ENCODE assay signal across 15 cellular contexts in the genomic region with DNA sequence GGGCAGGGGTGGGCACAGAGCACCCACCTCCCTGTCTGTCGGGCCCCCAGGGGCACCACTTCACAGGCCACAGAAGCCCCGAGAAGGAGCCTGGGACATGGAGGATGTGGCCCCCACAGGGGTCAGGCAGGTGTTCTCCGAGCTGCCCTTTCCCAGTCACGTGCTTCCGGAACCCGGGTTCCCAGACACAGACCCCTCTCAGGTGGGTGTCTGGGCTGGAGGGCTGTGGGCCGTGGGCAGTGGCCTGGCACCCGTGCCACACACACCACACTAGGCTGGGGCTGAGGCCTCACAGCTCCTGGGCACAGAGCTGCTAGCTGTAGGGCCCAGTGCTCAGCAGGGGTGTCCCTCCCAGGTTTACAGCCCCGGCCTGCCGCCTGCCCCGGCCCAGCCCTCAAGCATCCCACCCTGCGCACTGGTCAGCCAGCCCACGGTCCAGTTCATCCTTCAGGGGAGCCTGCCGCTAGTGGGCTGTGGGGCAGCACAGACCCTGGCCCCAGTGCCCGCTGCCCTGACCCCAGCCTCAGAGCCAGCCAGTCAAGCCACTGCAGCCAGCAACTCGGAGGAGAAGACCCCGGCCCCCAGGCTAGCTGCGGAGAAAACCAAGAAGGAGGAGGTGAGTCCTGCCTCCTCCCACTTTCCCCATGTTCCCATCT. TPM values are rescaled to one million over a fixed set of nuclear protein-coding genes. Genes with fewer than 3 reads are reported as not detected.
A peak's percentile ranks its signal among the peaks of the same experiment; 100 is the strongest.
DNase-seq lines count a peak whose midpoint lies in the region; ATAC-seq, FAIRE-seq and TF ChIP-seq lines count a peak whose summit lies in the region.
"Had no signal": no experiment of that assay in that cellular context is flagged by ENCODE, and none has a peak within 500 bp of the region (broad histone marks: within the 10 kb centered on the region; RNA-seq: fewer than 3 reads in every experiment).

No MANE protein-coding gene starts in this region.

- peaks cover 3 to 63% of the 10 kb centered on the region in 2 experiments for H3K4me1 ChIP-seq in K562 (replicated peaks in 1 of 2; ENCODE audit: control insufficient read depth in 2 of 2, insufficient read depth in 2 of 2, low read length in 2 of 2)

- peak; percentile 58 for DNase-seq in activated CD4-positive, alpha-beta T cell treated with anti-CD3 and anti-CD28 coated beads, Interleukin-2, amount 10 ng/mL, durations not matched to agents 24 days and 14 days
- DNase-seq in activated CD4-positive, alpha-beta T cell treated with anti-CD3 and anti-CD28 coated beads, Interleukin-2, amount 10 ng/mL, durations not matched to agents 7 days and 5 days = no peak
- DNase-seq in K562 (ENCODE audit: extremely low read depth in 1 of 4, low spot score in 3 of 4) (no peak), neural crest cell (ENCODE audit: low read depth, low spot score) (no peak), DMS 273 (lab: John Stamatoyannopoulos, UW; ENCODE audit: unreplicated experiment) (no peak)
- DNase-seq: 8988T, H7, NCI-H1105, NCI-H1694 treated with DMSO at 0.1 percent for 48 hours, NCI-H345, PC-3 had no signal

- H3K36me3 ChIP-seq in K562 (ENCODE audit: control insufficient read depth, insufficient read depth, low read length) = peaks cover 98% of the 10 kb centered on the region; the same call in 2 of the 3 replicates

- in situ Hi-C loops in K562 (cut with MboI) = no loop called here

- no peak for TF ChIP-seq RAD21 in K562 (CRISPR knock-in tag; conservative IDR thresholded peaks at IDR 0.05 in 1 of 2, IDR thresholded peaks at IDR 0.05 in 1 of 2)

- no peaks in the 10 kb centered on the region for H3K9me3 ChIP-seq in K562 (replicated peaks; ENCODE audit: control insufficient read depth, insufficient read depth, low read depth, low read length)
- H3K9me3 ChIP-seq: BLaER1 treated with 17β-estradiol and CSF1 and Interleukin-3, amounts not matched to agents 10 nM and 100 nM had no signal

- no TSS peak for BruUV-seq in K562 (replicated peaks; lab: Mats Ljungman, UMichigan)

- H2AFZ ChIP-seq in K562 (ENCODE audit: low read depth, low read length) = no peak overlapping the region

- TF ChIP-seq EP300 in K562 (IDR thresholded peaks at IDR 0.05; ENCODE audit: low read length) = no peak

- H4K20me1 ChIP-seq in K562 (replicated peaks; ENCODE audit: control insufficient read depth, insufficient read depth, low read length) = peaks cover 17% of the 10 kb centered on the region

- H3K4me3 Mint-ChIP-seq in activated CD4-positive, alpha-beta T cell treated with anti-CD3 and anti-CD28 coated beads, Interleukin-2, amount 10 ng/mL, durations not matched to agents 24 days and 14 days = no peak overlapping the region
- H3K4me3 Mint-ChIP-seq in activated CD4-positive, alpha-beta T cell treated with anti-CD3 and anti-CD28 coated beads, Interleukin-2, amount 10 ng/mL, durations not matched to agents 7 days and 5 days = no peak overlapping the region
- peak overlapping the region; percentile 54 for H3K4me3 Mint-ChIP-seq in neural crest cell
- no peak overlapping the region for H3K4me3 Mint-ChIP-seq in activated T-helper 17 cell treated with anti-CD3 and anti-CD28 coated beads, Interleukin-2, amount 50 U/mL, for 72 hours

- H3K9me1 ChIP-seq in K562 (ENCODE audit: control insufficient read depth, insufficient read depth, low read length) = no peaks in the 10 kb centered on the region

- WGBS in K562 (ENCODE audit: insufficient coverage, low coverage, missing lambda C conversion rate) = 94% methylated on average over 9 of the region's 18 CpGs

- peaks cover 14% of the 10 kb centered on the region for H3K4me1 Mint-ChIP-seq in activated CD4-positive, alpha-beta T cell treated with anti-CD3 and anti-CD28 coated beads, Interleukin-2, amount 10 ng/mL, durations not matched to agents 24 days and 14 days
- peaks cover 14% of the 10 kb centered on the region for H3K4me1 Mint-ChIP-seq in activated CD4-positive, alpha-beta T cell treated with anti-CD3 and anti-CD28 coated beads, Interleukin-2, amount 10 ng/mL, durations not matched to agents 7 days and 5 days
- peaks cover 9% of the 10 kb centered on the region for H3K4me1 Mint-ChIP-seq in neural crest cell
- no peaks in the 10 kb centered on the region for H3K4me1 Mint-ChIP-seq in activated T-helper 17 cell treated with anti-CD3 and anti-CD28 coated beads, Interleukin-2, amount 50 U/mL, for 72 hours

- TF ChIP-seq CTCF in K562 (IDR thresholded peaks at IDR 0.05 in 2 of 3, conservative IDR thresholded peaks at IDR 0.05 in 1 of 3; ENCODE audit: insufficient read depth in 2 of 3, low read depth in 1 of 3, low read length in 3 of 3) (no peak), neural crest cell (conservative IDR thresholded peaks at IDR 0.05) (no peak)

- no peak for TF ChIP-seq POLR2A in K562 (conservative IDR thresholded peaks at IDR 0.05)

- no peaks in the 10 kb centered on the region for H3K27me3 Mint-ChIP-seq in activated CD4-positive, alpha-beta T cell treated with anti-CD3 and anti-CD28 coated beads, Interleukin-2, amount 10 ng/mL, durations not matched to agents 24 days and 14 days
- H3K27me3 Mint-ChIP-seq in activated CD4-positive, alpha-beta T cell treated with anti-CD3 and anti-CD28 coated beads, Interleukin-2, amount 10 ng/mL, durations not matched to agents 7 days and 5 days = no peaks in the 10 kb centered on the region
- H3K27me3 Mint-ChIP-seq in neural crest cell (ENCODE audit: low read depth) = peaks cover 2% of the 10 kb centered on the region
- H3K27me3 Mint-ChIP-seq in activated T-helper 17 cell treated with anti-CD3 and anti-CD28 coated beads, Interleukin-2, amount 50 U/mL, for 72 hours = no peaks in the 10 kb centered on the region

- H3K9ac ChIP-seq in K562 (ENCODE audit: insufficient read depth in 1 of 2, low read depth in 2 of 2, low read length in 2 of 2) = no peak overlapping the region; a peak in 1 of 4 replicates
- H3K9ac ChIP-seq: BLaER1 treated with 17β-estradiol and CSF1 and Interleukin-3, amounts not matched to agents 10 nM and 100 nM; KMS-11 had no signal

- H3K79me2 ChIP-seq in K562 (ENCODE audit: control insufficient read depth, insufficient read depth, low read length) = peaks cover 7% of the 10 kb centered on the region; the same call in 1 of the 3 replicates

- no peak for ATAC-seq in K562
- ATAC-seq in activated T-helper 17 cell treated with anti-CD3 and anti-CD28 coated beads, Interleukin-2, amount 50 U/mL, for 72 hours (replicated peaks) = no peak
- ATAC-seq: PC-3 had no signal

- H3K36me3 Mint-ChIP-seq in activated CD4-positive, alpha-beta T cell treated with anti-CD3 and anti-CD28 coated beads, Interleukin-2, amount 10 ng/mL, durations not matched to agents 24 days and 14 days (ENCODE audit: low read depth) = peaks cover 42% of the 10 kb centered on the region
- H3K36me3 Mint-ChIP-seq in activated CD4-positive, alpha-beta T cell treated with anti-CD3 and anti-CD28 coated beads, Interleukin-2, amount 10 ng/mL, durations not matched to agents 7 days and 5 days (ENCODE audit: low read depth) = peaks cover 43% of the 10 kb centered on the region
- H3K36me3 Mint-ChIP-seq in neural crest cell (ENCODE audit: low read depth) = peaks cover 7% of the 10 kb centered on the region
- H3K36me3 Mint-ChIP-seq in activated T-helper 17 cell treated with anti-CD3 and anti-CD28 coated beads, Interleukin-2, amount 50 U/mL, for 72 hours (ENCODE audit: low read depth) = peaks cover 53% of the 10 kb centered on the region

- H3K4me2 ChIP-seq in K562 (ENCODE audit: insufficient read depth, low read length) = no peak overlapping the region
- H3K4me2 ChIP-seq: BLaER1 treated with 17β-estradiol and CSF1 and Interleukin-3, amounts not matched to agents 10 nM and 100 nM; KMS-11 had no signal

- H3K27me3 ChIP-seq in K562 (ENCODE audit: control insufficient read depth in 2 of 2, insufficient read depth in 2 of 2, low read length in 2 of 2) = no peaks in the 10 kb centered on the region
- H3K27me3 ChIP-seq: BLaER1 treated with 17β-estradiol and CSF1 and Interleukin-3, amounts not matched to agents 10 nM and 100 nM had no signal

- H3K4me3 ChIP-seq in K562 = no peak overlapping the region
- H3K4me3 ChIP-seq: BLaER1 treated with 17β-estradiol and CSF1 and Interleukin-3, amounts not matched to agents 10 nM and 100 nM had no signal

- intact Hi-C loops in activated CD4-positive, alpha-beta T cell treated with anti-CD3 and anti-CD28 coated beads, Interleukin-2, amount 10 ng/mL, durations not matched to agents 24 days and 14 days (cut with micrococcal nuclease) = no loop called here
- intact Hi-C loops in K562 (cut with micrococcal nuclease) = loop anchor here (10.0 kb wide), 1 partner anchor 55 kb away; no protein-coding TSS in a partner anchor

- CTCF ChIA-PET in activated CD4-positive, alpha-beta T cell treated with anti-CD3 and anti-CD28 coated beads, Interleukin-2, amount 10 ng/mL, durations not matched to agents 7 days and 5 days (lab: Charles Lee) = interaction anchor here (1.0 to 1.3 kb wide), 2 partner anchors 29 to 30 kb away, joined by 3 read pairs; no protein-coding TSS in a partner anchor
- CTCF ChIA-PET in K562 (lab: Yijun Ruan, JAX; ENCODE audit: low intra/inter-chr PET ratio) = no interaction called here

- no peaks in the 10 kb centered on the region for H3K9me3 Mint-ChIP-seq in activated CD4-positive, alpha-beta T cell treated with anti-CD3 and anti-CD28 coated beads, Interleukin-2, amount 10 ng/mL, durations not matched to agents 24 days and 14 days
- H3K9me3 Mint-ChIP-seq in activated CD4-positive, alpha-beta T cell treated with anti-CD3 and anti-CD28 coated beads, Interleukin-2, amount 10 ng/mL, durations not matched to agents 7 days and 5 days = no peaks in the 10 kb centered on the region
- no peaks in the 10 kb centered on the region for H3K9me3 Mint-ChIP-seq in neural crest cell
- no peaks in the 10 kb centered on the region for H3K9me3 Mint-ChIP-seq in activated T-helper 17 cell treated with anti-CD3 and anti-CD28 coated beads, Interleukin-2, amount 50 U/mL, for 72 hours

- no peak overlapping the region for H3K27ac ChIP-seq in K562 (ENCODE audit: extremely low read depth, low read depth, low read length)
- H3K27ac ChIP-seq: BLaER1 treated with 17β-estradiol and CSF1 and Interleukin-3, amounts not matched to agents 10 nM and 100 nM; KMS-11 had no signal

- FAIRE-seq in K562 (lab: Jason Lieb, UNC) = no peak

- POLR2A ChIA-PET in activated CD4-positive, alpha-beta T cell treated with anti-CD3 and anti-CD28 coated beads, Interleukin-2, amount 10 ng/mL, durations not matched to agents 7 days and 5 days (lab: Charles Lee) = interaction anchor here (0.7 kb wide), 1 partner anchor 36 kb away, joined by 3 read pairs; no protein-coding TSS in a partner anchor
- POLR2A ChIA-PET in K562 (lab: Yijun Ruan, JAX) = interaction anchor here (0.7 kb wide), 1 partner anchor 293 kb away, joined by 3 read pairs; no protein-coding TSS in a partner anchor

- no peak overlapping the region for H3K27ac Mint-ChIP-seq in activated CD4-positive, alpha-beta T cell treated with anti-CD3 and anti-CD28 coated beads, Interleukin-2, amount 10 ng/mL, durations not matched to agents 24 days and 14 days
- H3K27ac Mint-ChIP-seq in activated CD4-positive, alpha-beta T cell treated with anti-CD3 and anti-CD28 coated beads, Interleukin-2, amount 10 ng/mL, durations not matched to agents 7 days and 5 days = no peak overlapping the region
- H3K27ac Mint-ChIP-seq in neural crest cell (ENCODE audit: unreplicated experiment) = no peak overlapping the region
- no peak overlapping the region for H3K27ac Mint-ChIP-seq in activated T-helper 17 cell treated with anti-CD3 and anti-CD28 coated beads, Interleukin-2, amount 50 U/mL, for 72 hours

RNA-seq across cellular contexts. Expression of gene IRF7, which starts 5.5 kb away (rescaled TPM):
- 42.8 and 45.3 TPM in 2 replicates for total RNA-seq in activated CD4-positive, alpha-beta T cell treated with anti-CD3 and anti-CD28 coated beads, Interleukin-2, amount 10 ng/mL, durations not matched to agents 24 days and 14 days
- 100 to 1,000 TPM; 152 to 154 TPM for total RNA-seq in activated CD4-positive, alpha-beta T cell treated with anti-CD3 and anti-CD28 coated beads, Interleukin-2, amount 10 ng/mL, durations not matched to agents 7 days and 5 days
- 3.7 and 21.2 TPM in 2 replicates for total RNA-seq in K562 (2011; cell fraction: chromatin; rRNA removed; ENCODE audit: low replicate concordance)
- total RNA-seq in K562 (2011; cell fraction: nucleolus; rRNA removed) = 23.2 and 27.2 TPM in 2 replicates
- 10.0 and 11.6 TPM in 2 replicates for total RNA-seq in K562 (2011; cell fraction: nucleoplasm; rRNA removed)
- total RNA-seq in K562 (2014; rRNA removed) = 3.7 and 8.3 TPM in 2 replicates
- 0.29 TPM in 1 of 2 replicates, not detected in the other for total RNA-seq in K562 (2014; rRNA removed; fragmentation: Illumina TruSeq; extraction: Trizol)
- 2.0 and 2.2 TPM in 2 replicates for total RNA-seq in K562 (2015; rRNA removed; fragmentation: Illumina TruSeq; extraction: Trizol)
- total RNA-seq in K562 (2021) = 6.5 and 7.6 TPM in 2 replicates
- 1.8 and 3.5 TPM in 2 replicates for polyA plus RNA-seq in K562 (2011; rRNA removed)
- 2.7 and 6.6 TPM in 2 replicates for polyA plus RNA-seq in K562 (2011; cell fraction: cytosol; rRNA removed)
- 21.3 and 30.3 TPM in 2 replicates for polyA plus RNA-seq in K562 (2011; cell fraction: nucleus; rRNA removed)
- polyA plus RNA-seq in K562 (2012) = 4.0 and 11.8 TPM in 2 replicates
- 0.64 and 2.2 TPM in 2 replicates for polyA plus RNA-seq in K562 (2014; fragmentation: Illumina TruSeq; extraction: Trizol)
- under 1 TPM; 0.27 to 0.48 TPM for polyA plus RNA-seq in K562 (2014; fragmentation: Nextera tagmentation; extraction: Ambion mirVana)
- 3.8 and 7.4 TPM in 2 replicates for polyA plus RNA-seq in K562 (2014; rRNA removed)
- polyA minus RNA-seq in K562 (2011; rRNA and poly(A)+ RNA removed) = 0.42 and 0.49 TPM in 2 replicates
- polyA minus RNA-seq in K562 (2011; cell fraction: cytosol; rRNA and poly(A)+ RNA removed) = 1.3 and 5.2 TPM in 2 replicates
- polyA minus RNA-seq in K562 (2011; cell fraction: nucleus; rRNA and poly(A)+ RNA removed) = 10.6 and 12.6 TPM in 2 replicates
- 10.2 and 11.4 TPM in 2 replicates for total RNA-seq in neural crest cell
- total RNA-seq in activated T-helper 17 cell treated with anti-CD3 and anti-CD28 coated beads, Interleukin-2, amount 50 U/mL, for 72 hours = 10 to 100 TPM; 14.7 to 25.8 TPM

RNA-seq across cellular contexts. Expression of gene CDHR5, which starts 14.5 kb away (rescaled TPM):
- not detected in 2 replicates for total RNA-seq in activated CD4-positive, alpha-beta T cell treated with anti-CD3 and anti-CD28 coated beads, Interleukin-2, amount 10 ng/mL, durations not matched to agents 24 days and 14 days
- total RNA-seq in activated CD4-positive, alpha-beta T cell treated with anti-CD3 and anti-CD28 coated beads, Interleukin-2, amount 10 ng/mL, durations not matched to agents 7 days and 5 days = not detected
- not detected in 2 replicates for total RNA-seq in K562 (2011; cell fraction: chromatin; rRNA removed; ENCODE audit: low replicate concordance)
- not detected in 2 replicates for total RNA-seq in K562 (2011; cell fraction: nucleolus; rRNA removed)
- not detected in 2 replicates for total RNA-seq in K562 (2011; cell fraction: nucleoplasm; rRNA removed)
- total RNA-seq in K562 (2014; rRNA removed) (not detected in 2 replicates), K562 (2014; rRNA removed; fragmentation: Illumina TruSeq; extraction: Trizol) (not detected in 2 replicates), K562 (2015; rRNA removed; fragmentation: Illumina TruSeq; extraction: Trizol) (not detected in 2 replicates), K562 (2021) (0.16 TPM in 1 of 2 replicates, not detected in the other), neural crest cell (not detected in 2 replicates)
- polyA plus RNA-seq in K562 (2011; rRNA removed) (not detected in 2 replicates), K562 (2014; fragmentation: Illumina TruSeq; extraction: Trizol) (not detected in 2 replicates), K562 (2014; fragmentation: Nextera tagmentation; extraction: Ambion mirVana) (not detected), K562 (2014; rRNA removed) (not detected in 2 replicates)
- polyA plus RNA-seq in K562 (2011; cell fraction: cytosol; rRNA removed) = not detected in 2 replicates
- not detected in 2 replicates for polyA plus RNA-seq in K562 (2011; cell fraction: nucleus; rRNA removed)
- 0.06 and 0.14 TPM in 2 replicates for polyA plus RNA-seq in K562 (2012)
- polyA minus RNA-seq in K562 (2011; rRNA and poly(A)+ RNA removed) = not detected in 2 replicates
- not detected in 2 replicates for polyA minus RNA-seq in K562 (2011; cell fraction: cytosol; rRNA and poly(A)+ RNA removed)
- not detected in 2 replicates for polyA minus RNA-seq in K562 (2011; cell fraction: nucleus; rRNA and poly(A)+ RNA removed)
- total RNA-seq in activated T-helper 17 cell treated with anti-CD3 and anti-CD28 coated beads, Interleukin-2, amount 50 U/mL, for 72 hours = not detected
- total RNA-seq: H7, MCF 10A, PC-3 had no signal

RNA-seq across cellular contexts. Expression of gene SCT, which starts 16.7 kb away (rescaled TPM):
- total RNA-seq in activated CD4-positive, alpha-beta T cell treated with anti-CD3 and anti-CD28 coated beads, Interleukin-2, amount 10 ng/mL, durations not matched to agents 24 days and 14 days = not detected in 2 replicates
- not detected for total RNA-seq in activated CD4-positive, alpha-beta T cell treated with anti-CD3 and anti-CD28 coated beads, Interleukin-2, amount 10 ng/mL, durations not matched to agents 7 days and 5 days
- not detected in 2 replicates for total RNA-seq in K562 (2011; cell fraction: chromatin; rRNA removed; ENCODE audit: low replicate concordance)
- total RNA-seq in K562 (2011; cell fraction: nucleolus; rRNA removed) = not detected in 2 replicates
- not detected in 2 replicates for total RNA-seq in K562 (2011; cell fraction: nucleoplasm; rRNA removed)
- not detected in 2 replicates for total RNA-seq in K562 (2014; rRNA removed)
- total RNA-seq in K562 (2014; rRNA removed; fragmentation: Illumina TruSeq; extraction: Trizol) = not detected in 2 replicates
- total RNA-seq in K562 (2015; rRNA removed; fragmentation: Illumina TruSeq; extraction: Trizol) = not detected in 2 replicates
- total RNA-seq in K562 (2021) = not detected in 2 replicates
- not detected in 2 replicates for polyA plus RNA-seq in K562 (2011; rRNA removed)
- not detected in 2 replicates for polyA plus RNA-seq in K562 (2011; cell fraction: cytosol; rRNA removed)
- polyA plus RNA-seq in K562 (2011; cell fraction: nucleus; rRNA removed) = not detected in 2 replicates
- polyA plus RNA-seq in K562 (2012) = not detected in 2 replicates
- polyA plus RNA-seq in K562 (2014; fragmentation: Illumina TruSeq; extraction: Trizol) = not detected in 2 replicates
- polyA plus RNA-seq in K562 (2014; fragmentation: Nextera tagmentation; extraction: Ambion mirVana) = not detected
- polyA plus RNA-seq in K562 (2014; rRNA removed) = not detected in 2 replicates
- polyA minus RNA-seq in K562 (2011; rRNA and poly(A)+ RNA removed) = not detected in 2 replicates
- not detected in 2 replicates for polyA minus RNA-seq in K562 (2011; cell fraction: cytosol; rRNA and poly(A)+ RNA removed)
- not detected in 2 replicates for polyA minus RNA-seq in K562 (2011; cell fraction: nucleus; rRNA and poly(A)+ RNA removed)
- total RNA-seq in neural crest cell = not detected in 2 replicates
- total RNA-seq in activated T-helper 17 cell treated with anti-CD3 and anti-CD28 coated beads, Interleukin-2, amount 50 U/mL, for 72 hours = not detected
- total RNA-seq: H7, MCF 10A, PC-3 had no signal

RNA-seq across cellular contexts. Expression of gene DRD4, which starts 26.8 kb away (rescaled TPM):
- total RNA-seq in activated CD4-positive, alpha-beta T cell treated with anti-CD3 and anti-CD28 coated beads, Interleukin-2, amount 10 ng/mL, durations not matched to agents 24 days and 14 days = 0.14 and 0.28 TPM in 2 replicates
- under 1 TPM; 0.21 to 0.30 TPM for total RNA-seq in activated CD4-positive, alpha-beta T cell treated with anti-CD3 and anti-CD28 coated beads, Interleukin-2, amount 10 ng/mL, durations not matched to agents 7 days and 5 days
- total RNA-seq in K562 (2011; cell fraction: chromatin; rRNA removed; ENCODE audit: low replicate concordance) = 0.30 and 1.00 TPM in 2 replicates
- 0.67 and 0.79 TPM in 2 replicates for total RNA-seq in K562 (2011; cell fraction: nucleolus; rRNA removed)
- total RNA-seq in K562 (2011; cell fraction: nucleoplasm; rRNA removed) = 0.59 and 1.1 TPM in 2 replicates
- 0.24 TPM in 1 of 2 replicates, not detected in the other for total RNA-seq in K562 (2014; rRNA removed)
- not detected in 2 replicates for total RNA-seq in K562 (2014; rRNA removed; fragmentation: Illumina TruSeq; extraction: Trizol)
- 0.14 TPM in 1 of 2 replicates, not detected in the other for total RNA-seq in K562 (2015; rRNA removed; fragmentation: Illumina TruSeq; extraction: Trizol)
- 0.95 and 1.4 TPM in 2 replicates for total RNA-seq in K562 (2021)
- 0.11 TPM in 1 of 2 replicates, not detected in the other for polyA plus RNA-seq in K562 (2011; rRNA removed)
- polyA plus RNA-seq in K562 (2011; cell fraction: cytosol; rRNA removed) = 0.04 and 0.06 TPM in 2 replicates
- polyA plus RNA-seq in K562 (2011; cell fraction: nucleus; rRNA removed) = 0.60 and 0.70 TPM in 2 replicates
- polyA plus RNA-seq in K562 (2012) = 0.36 and 0.51 TPM in 2 replicates
- 0.11 TPM in 1 of 2 replicates, not detected in the other for polyA plus RNA-seq in K562 (2014; fragmentation: Illumina TruSeq; extraction: Trizol)
- under 1 TPM in 1 of 2 experiments, not detected in 1; 0.04 TPM for polyA plus RNA-seq in K562 (2014; fragmentation: Nextera tagmentation; extraction: Ambion mirVana)
- polyA plus RNA-seq in K562 (2014; rRNA removed) = 0.27 and 0.49 TPM in 2 replicates
- polyA minus RNA-seq in K562 (2011; rRNA and poly(A)+ RNA removed) = not detected in 2 replicates
- not detected in 2 replicates for polyA minus RNA-seq in K562 (2011; cell fraction: cytosol; rRNA and poly(A)+ RNA removed)
- 0.13 and 0.22 TPM in 2 replicates for polyA minus RNA-seq in K562 (2011; cell fraction: nucleus; rRNA and poly(A)+ RNA removed)
- 0.30 and 0.63 TPM in 2 replicates for total RNA-seq in neural crest cell
- 1 to 10 TPM in 1 of 2 donors, under 1 TPM in 1; 0.48 to 3.8 TPM for total RNA-seq in activated T-helper 17 cell treated with anti-CD3 and anti-CD28 coated beads, Interleukin-2, amount 50 U/mL, for 72 hours

RNA-seq across cellular contexts. Expression of gene PHRF1, which starts 34.0 kb away (rescaled TPM):
- 54.8 and 57.4 TPM in 2 replicates for total RNA-seq in activated CD4-positive, alpha-beta T cell treated with anti-CD3 and anti-CD28 coated beads, Interleukin-2, amount 10 ng/mL, durations not matched to agents 24 days and 14 days
- 10 to 100 TPM; 46.8 to 48.6 TPM for total RNA-seq in activated CD4-positive, alpha-beta T cell treated with anti-CD3 and anti-CD28 coated beads, Interleukin-2, amount 10 ng/mL, durations not matched to agents 7 days and 5 days
- total RNA-seq in K562 (2011; cell fraction: chromatin; rRNA removed; ENCODE audit: low replicate concordance) = 57.3 and 135 TPM in 2 replicates
- total RNA-seq in K562 (2011; cell fraction: nucleolus; rRNA removed) = 56.1 and 60.9 TPM in 2 replicates
- 48.9 and 51.5 TPM in 2 replicates for total RNA-seq in K562 (2011; cell fraction: nucleoplasm; rRNA removed)
- total RNA-seq in K562 (2014; rRNA removed) (20.4 and 28.6 TPM in 2 replicates), K562 (2014; rRNA removed; fragmentation: Illumina TruSeq; extraction: Trizol) (4.2 and 4.9 TPM in 2 replicates), K562 (2015; rRNA removed; fragmentation: Illumina TruSeq; extraction: Trizol) (17.4 and 19.1 TPM in 2 replicates), K562 (2021) (34.5 and 37.2 TPM in 2 replicates), neural crest cell (52.3 TPM in 2 replicates)
- polyA plus RNA-seq in K562 (2011; rRNA removed) (7.5 and 10.5 TPM in 2 replicates), K562 (2014; fragmentation: Illumina TruSeq; extraction: Trizol) (7.7 and 14.5 TPM in 2 replicates), K562 (2014; fragmentation: Nextera tagmentation; extraction: Ambion mirVana) (under 1 TPM; 0.07 to 0.18 TPM), K562 (2014; rRNA removed) (16.9 and 19.9 TPM in 2 replicates)
- 7.2 and 14.5 TPM in 2 replicates for polyA plus RNA-seq in K562 (2011; cell fraction: cytosol; rRNA removed)
- 27.6 and 43.0 TPM in 2 replicates for polyA plus RNA-seq in K562 (2011; cell fraction: nucleus; rRNA removed)
- polyA plus RNA-seq in K562 (2012) = 12.2 and 16.7 TPM in 2 replicates
- polyA minus RNA-seq in K562 (2011; rRNA and poly(A)+ RNA removed) = 6.1 and 8.0 TPM in 2 replicates
- polyA minus RNA-seq in K562 (2011; cell fraction: cytosol; rRNA and poly(A)+ RNA removed) = 13.6 and 23.3 TPM in 2 replicates
- 15.5 and 20.1 TPM in 2 replicates for polyA minus RNA-seq in K562 (2011; cell fraction: nucleus; rRNA and poly(A)+ RNA removed)
- total RNA-seq in activated T-helper 17 cell treated with anti-CD3 and anti-CD28 coated beads, Interleukin-2, amount 50 U/mL, for 72 hours = 10 to 100 TPM; 37.8 to 55.6 TPM
